In genomic region chr14:99230271-99231141, GRCh38 we compare ENCODE assay signal across 7 cellular contexts. TPM values are rescaled to one million over a fixed set of nuclear protein-coding genes. Genes with fewer than 3 reads are reported as not detected.
DNase-seq lines count a peak whose midpoint lies in the region; ATAC-seq and TF ChIP-seq lines count a peak whose summit lies in the region.

No MANE protein-coding gene starts in this region.

- H3K4me1 ChIP-seq in thymus (ENCODE audit: control insufficient read depth, insufficient read depth, low read length), result peaks cover 9% of the 10 kb centered on the region

- peak overlapping the region; percentile 97 for H3K27ac Mint-ChIP-seq in activated naive CD4-positive, alpha-beta T cell treated with anti-CD3 and anti-CD28 coated beads for 36 hours
- peak overlapping the region; percentile 94 to 96 for H3K27ac Mint-ChIP-seq in natural killer cell

- H3K9me3 Mint-ChIP-seq in activated naive CD4-positive, alpha-beta T cell treated with anti-CD3 and anti-CD28 coated beads for 36 hours, result peaks cover 4% of the 10 kb centered on the region
- no peaks in the 10 kb centered on the region for H3K9me3 Mint-ChIP-seq in natural killer cell

- H3K27me3 ChIP-seq in thymus (ENCODE audit: control insufficient read depth, insufficient read depth), result no peaks in the 10 kb centered on the region

- peak; percentile 57 to 95 (median 84) for DNase-seq in T-helper 2 cell
- peak; percentile 93 for DNase-seq in activated naive CD4-positive, alpha-beta T cell treated with anti-CD3 and anti-CD28 coated beads for 36 hours
- DNase-seq in natural killer cell, result peak; percentile 78
- DNase-seq in NCI-H1694 (lab: John Stamatoyannopoulos, UW), result no peak

- peak overlapping the region; percentile 73 for H3K4me3 Mint-ChIP-seq in activated naive CD4-positive, alpha-beta T cell treated with anti-CD3 and anti-CD28 coated beads for 36 hours
- peak overlapping the region; percentile 82 for H3K4me3 Mint-ChIP-seq in natural killer cell

- intact Hi-C loops in activated naive CD4-positive, alpha-beta T cell treated with anti-CD3 and anti-CD28 coated beads for 36 hours (cut with micrococcal nuclease), result loop anchor here (1.0 kb wide), 1 partner anchor 42 kb away; no protein-coding TSS in a partner anchor
- intact Hi-C loops in natural killer cell (cut with micrococcal nuclease), result loop anchor here (2.0 to 5.0 kb wide), 2 partner anchors 30 to 38 kb away; no protein-coding TSS in a partner anchor

- peaks cover 62% of the 10 kb centered on the region for H3K36me3 Mint-ChIP-seq in activated naive CD4-positive, alpha-beta T cell treated with anti-CD3 and anti-CD28 coated beads for 36 hours (ENCODE audit: low read depth)
- H3K36me3 Mint-ChIP-seq in natural killer cell, result no peaks in the 10 kb centered on the region

- CTCF ChIA-PET in activated naive CD4-positive, alpha-beta T cell treated with anti-CD3 and anti-CD28 coated beads for 36 hours (lab: Charles Lee), result interaction anchor here (0.6 to 3.9 kb wide), 28 partner anchors 9 to 1056 kb away, joined by 3 to 21 read pairs (median 5); no protein-coding TSS in a partner anchor

- ATAC-seq in natural killer cell (peak; percentile 80 to 85 (median 84)), HG02840 (IDR thresholded peaks at IDR 0.05; ENCODE audit: low FRiP score, unreplicated experiment) (no peak), HG03432 (IDR thresholded peaks at IDR 0.05; ENCODE audit: unreplicated experiment) (no peak)

- TF ChIP-seq CTCF in natural killer cell (IDR thresholded peaks at IDR 0.05), result no peak

- no peak overlapping the region for H3K4me3 ChIP-seq in thymus (ENCODE audit: low read length)

- peaks cover 92% of the 10 kb centered on the region for H3K36me3 ChIP-seq in thymus (ENCODE audit: control insufficient read depth, insufficient read depth)

- H3K4me1 Mint-ChIP-seq in activated naive CD4-positive, alpha-beta T cell treated with anti-CD3 and anti-CD28 coated beads for 36 hours (ENCODE audit: low read depth), result peaks cover 95% of the 10 kb centered on the region
- H3K4me1 Mint-ChIP-seq in natural killer cell, result peaks cover 80 to 88% of the 10 kb centered on the region in 2 donors

- H3K27me3 Mint-ChIP-seq in activated naive CD4-positive, alpha-beta T cell treated with anti-CD3 and anti-CD28 coated beads for 36 hours (ENCODE audit: low read depth), result no peaks in the 10 kb centered on the region
- no peaks in the 10 kb centered on the region for H3K27me3 Mint-ChIP-seq in natural killer cell (ENCODE audit: low read depth in 2 of 2)

- no peaks in the 10 kb centered on the region for H3K9me3 ChIP-seq in thymus (ENCODE audit: control insufficient read depth)

- 71% methylated on average over 21 of the region's 21 CpGs for WGBS in thymus

- H3K27ac ChIP-seq in thymus (ENCODE audit: low read depth), result peak overlapping the region; percentile 72

RNA-seq across cellular contexts. Expression of gene BCL11B, which starts 41.5 kb away (rescaled TPM):
- 10 to 100 TPM; 71.7 to 71.9 TPM for total RNA-seq in activated naive CD4-positive, alpha-beta T cell treated with anti-CD3 and anti-CD28 coated beads for 36 hours
- total RNA-seq in natural killer cell, result 10 to 100 TPM; 43.5 to 61.5 (median 56.2) TPM
- polyA plus RNA-seq in thymus, result 15.1 TPM

Comparison
In these comparisons a context has a peak if more than half of its experiments do, and no peak if none do; other contexts are left out.
1. ATAC-seq: peak in natural killer cell (3 of 3); none in HG02840 (single experiment) and HG03432 (single experiment).